Comparison of ENCODE assay signal across 1 cellular context in the genomic region with DNA sequence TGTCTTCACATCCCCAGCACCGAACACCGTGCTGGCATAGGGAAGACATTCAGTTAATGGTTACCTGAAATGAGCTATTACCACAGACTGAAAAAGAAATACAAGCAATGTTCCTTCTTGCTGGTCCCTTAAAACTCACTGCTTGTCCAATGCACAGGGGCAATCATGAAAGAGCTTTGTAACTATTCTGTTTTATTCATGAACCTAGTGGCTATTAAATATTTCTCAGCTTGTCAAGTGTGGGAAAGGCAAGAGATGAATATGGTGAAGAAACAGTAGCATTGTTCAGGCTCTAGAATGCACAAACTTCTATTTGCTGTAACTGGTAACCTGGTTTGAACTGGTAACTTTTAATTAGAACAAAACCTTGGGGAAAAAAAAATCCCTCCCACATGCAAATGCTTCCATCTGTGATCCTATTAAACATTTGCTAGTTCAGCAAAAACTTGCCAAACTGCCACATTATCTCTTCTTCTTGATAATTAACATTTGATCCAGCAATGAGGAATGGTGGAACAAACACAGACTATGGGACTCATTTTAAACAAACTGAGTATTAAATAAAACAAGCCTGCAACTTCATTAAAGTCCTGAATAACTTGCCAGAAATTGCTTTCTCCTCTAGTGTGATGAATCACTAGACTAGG.
TF ChIP-seq lines count a peak whose summit lies in the region.

No MANE protein-coding gene starts in this region.

TF ChIP-seq in HepG2, 621 proteins besides CTCF, POLR2A, EP300 and RAD21:
- TF ChIP-seq RBM39 (IDR thresholded peaks at IDR 0.05; ENCODE audit: low read depth, low read length, poor library complexity, severe bottlenecking) (no peak), MAFF (IDR thresholded peaks at IDR 0.05; ENCODE audit: low read depth, low read length) (0 out of 2 replicates have a peak, but pooled peaks have one; percentile 20), MAFK (conservative IDR thresholded peaks at IDR 0.05 in 1 of 2, IDR thresholded peaks at IDR 0.05 in 1 of 2; ENCODE audit: low read length in 2 of 2) (peak in 1 of 2 experiments; percentile 61; a peak in 2 of 4 replicates), ZMYM2 (CRISPR knock-in tag; IDR thresholded peaks at IDR 0.05) (no peak), ZBTB2 (CRISPR knock-in tag; IDR thresholded peaks at IDR 0.05; ENCODE audit: low read depth) (no peak)
- TF ChIP-seq, protein P1, sequence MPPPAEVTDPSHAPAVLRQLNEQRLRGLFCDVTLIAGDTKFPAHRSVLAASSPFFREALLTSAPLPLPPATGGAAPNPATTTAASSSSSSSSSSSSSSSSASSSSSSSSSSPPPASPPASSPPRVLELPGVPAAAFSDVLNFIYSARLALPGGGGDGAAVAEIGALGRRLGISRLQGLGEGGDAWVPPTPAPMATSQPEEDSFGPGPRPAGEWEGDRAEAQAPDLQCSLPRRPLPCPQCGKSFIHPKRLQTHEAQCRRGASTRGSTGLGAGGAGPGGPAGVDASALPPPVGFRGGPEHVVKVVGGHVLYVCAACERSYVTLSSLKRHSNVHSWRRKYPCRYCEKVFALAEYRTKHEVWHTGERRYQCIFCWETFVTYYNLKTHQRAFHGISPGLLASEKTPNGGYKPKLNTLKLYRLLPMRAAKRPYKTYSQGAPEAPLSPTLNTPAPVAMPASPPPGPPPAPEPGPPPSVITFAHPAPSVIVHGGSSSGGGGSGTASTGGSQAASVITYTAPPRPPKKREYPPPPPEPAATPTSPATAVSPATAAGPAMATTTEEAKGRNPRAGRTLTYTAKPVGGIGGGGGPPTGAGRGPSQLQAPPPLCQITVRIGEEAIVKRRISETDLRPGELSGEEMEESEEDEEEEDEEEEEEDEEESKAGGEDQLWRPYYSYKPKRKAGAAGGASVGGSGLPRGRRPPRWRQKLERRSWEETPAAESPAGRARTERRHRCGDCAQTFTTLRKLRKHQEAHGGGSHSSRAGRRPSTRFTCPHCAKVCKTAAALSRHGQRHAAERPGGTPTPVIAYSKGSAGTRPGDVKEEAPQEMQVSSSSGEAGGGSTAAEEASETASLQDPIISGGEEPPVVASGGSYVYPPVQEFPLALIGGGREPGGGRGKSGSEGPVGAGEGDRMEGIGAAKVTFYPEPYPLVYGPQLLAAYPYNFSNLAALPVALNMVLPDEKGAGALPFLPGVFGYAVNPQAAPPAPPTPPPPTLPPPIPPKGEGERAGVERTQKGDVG (CRISPR knock-in tag; IDR thresholded peaks at IDR 0.05; ENCODE audit: borderline replicate concordance), result no peak
- TF ChIP-seq, protein P2, sequence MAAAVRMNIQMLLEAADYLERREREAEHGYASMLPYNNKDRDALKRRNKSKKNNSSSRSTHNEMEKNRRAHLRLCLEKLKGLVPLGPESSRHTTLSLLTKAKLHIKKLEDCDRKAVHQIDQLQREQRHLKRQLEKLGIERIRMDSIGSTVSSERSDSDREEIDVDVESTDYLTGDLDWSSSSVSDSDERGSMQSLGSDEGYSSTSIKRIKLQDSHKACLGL (CRISPR knock-in tag; IDR thresholded peaks at IDR 0.05), result no peak
